ENCODE assay signal across 17 cellular contexts in genomic region chr1:8211251-8211619, GRCh38.
DNase-seq lines count a peak whose midpoint lies in the region; ATAC-seq and TF ChIP-seq lines count a peak whose summit lies in the region.
"Had no signal": no experiment of that assay in that cellular context is flagged by ENCODE, and none has a peak within 500 bp of the region (broad histone marks: within the 10 kb centered on the region; RNA-seq: fewer than 3 reads in every experiment).

No MANE protein-coding gene starts in this region.

- H3K27me3 ChIP-seq in AG04450 (ENCODE audit: control insufficient read depth, insufficient read depth, low read length) (no peaks in the 10 kb centered on the region), neutrophil (peaks cover 12% of the 10 kb centered on the region)
- H3K27me3 ChIP-seq: body of pancreas had no signal

- TF ChIP-seq CTCF in AG04450 (IDR thresholded peaks at IDR 0.05; ENCODE audit: low read depth, low read length), result no peak
- no peak for TF ChIP-seq CTCF in neutrophil (IDR thresholded peaks at IDR 0.05)
- TF ChIP-seq CTCF in endothelial cell (IDR thresholded peaks at IDR 0.05; ENCODE audit: unreplicated experiment), result no peak

- no peaks in the 10 kb centered on the region for H3K9me3 Mint-ChIP-seq in dendritic cell treated with granulocyte-macrophage colony-stimulating factor and Interleukin-4, amounts not matched to agents 40 ng/mL and 50 ng/mL, for 4 days
- no peaks in the 10 kb centered on the region for H3K9me3 Mint-ChIP-seq in activated CD8-positive, alpha-beta memory T cell treated with anti-CD3 and anti-CD28 coated beads, Interleukin-2, amount 10 ng/mL, durations not matched to agents 7 days and 5 days (ENCODE audit: low read depth)
- H3K9me3 Mint-ChIP-seq in endothelial cell (ENCODE audit: unreplicated experiment), result no peaks in the 10 kb centered on the region
- H3K9me3 Mint-ChIP-seq: activated naive CD4-positive, alpha-beta T cell treated with anti-CD3 and anti-CD28 coated beads, Interleukin-2, amount 50 U/mL, for 24 hours; CD8-positive, alpha-beta memory T cell had no signal

- H3K27ac ChIP-seq in AG04450 (ENCODE audit: low read depth, low read length) (peak overlapping the region; percentile 95), neutrophil (no peak overlapping the region)

- peaks cover 28 to 34% of the 10 kb centered on the region in 2 experiments for H3K4me1 ChIP-seq in neutrophil (ENCODE audit: control insufficient read depth in 1 of 2, insufficient read depth in 1 of 2, low read depth in 1 of 2, low read length in 1 of 2)
- H3K4me1 ChIP-seq: body of pancreas had no signal

- no peak for ATAC-seq in activated CD8-positive, alpha-beta memory T cell treated with anti-CD3 and anti-CD28 coated beads, Interleukin-2, amount 10 ng/mL, durations not matched to agents 7 days and 5 days
- ATAC-seq in HG03025 (IDR thresholded peaks at IDR 0.05; ENCODE audit: low FRiP score, unreplicated experiment), result no peak
- ATAC-seq: body of pancreas had no signal

- H3K9me3 ChIP-seq in AG04450 (ENCODE audit: control insufficient read depth, insufficient read depth, low read length) (no peaks in the 10 kb centered on the region; the same call in 1 of the 2 replicates), neutrophil (no peaks in the 10 kb centered on the region)
- H3K9me3 ChIP-seq: body of pancreas had no signal

- H3K36me3 Mint-ChIP-seq in dendritic cell treated with granulocyte-macrophage colony-stimulating factor and Interleukin-4, amounts not matched to agents 40 ng/mL and 50 ng/mL, for 4 days (ENCODE audit: low read depth), result no peaks in the 10 kb centered on the region
- H3K36me3 Mint-ChIP-seq in activated CD8-positive, alpha-beta memory T cell treated with anti-CD3 and anti-CD28 coated beads, Interleukin-2, amount 10 ng/mL, durations not matched to agents 7 days and 5 days, result peaks cover 1% of the 10 kb centered on the region
- peaks cover 4% of the 10 kb centered on the region for H3K36me3 Mint-ChIP-seq in endothelial cell (ENCODE audit: low read depth, unreplicated experiment)
- H3K36me3 Mint-ChIP-seq: activated naive CD4-positive, alpha-beta T cell treated with anti-CD3 and anti-CD28 coated beads, Interleukin-2, amount 50 U/mL, for 24 hours had no signal

- POLR2A ChIA-PET in AG04450 (lab: Yijun Ruan, JAX), result no interaction called here

- CTCF ChIA-PET in AG04450 (lab: Charles Lee), result interaction anchor here (0.8 to 1.3 kb wide), 2 partner anchors 9 to 196 kb away, joined by 3 to 6 read pairs; no protein-coding TSS in a partner anchor
- CTCF ChIA-PET in activated CD8-positive, alpha-beta memory T cell treated with anti-CD3 and anti-CD28 coated beads, Interleukin-2, amount 10 ng/mL, durations not matched to agents 7 days and 5 days (lab: Charles Lee), result interaction anchor here (0.6 kb wide), 1 partner anchor 12 kb away, joined by 3 read pairs; no protein-coding TSS in a partner anchor

- H3K4me3 ChIP-seq in AG04450 (ENCODE audit: low read depth, low read length) (no peak overlapping the region), neutrophil (ENCODE audit: low read depth in 1 of 2, low read length in 1 of 2) (peak overlapping the region; percentile 26 to 50)
- H3K4me3 ChIP-seq: body of pancreas had no signal

- no peak for DNase-seq in AG04450 (ENCODE audit: low read depth, low spot score)
- peak; percentile 51 for DNase-seq in MV-4-11 (lab: John Stamatoyannopoulos, UW)
- DNase-seq in activated CD8-positive, alpha-beta memory T cell treated with anti-CD3 and anti-CD28 coated beads, Interleukin-2, amount 10 ng/mL, durations not matched to agents 7 days and 5 days, result no peak
- no peak for DNase-seq in iPS-NIHi7 (ENCODE audit: extremely low spot score)
- DNase-seq in endothelial cell (ENCODE audit: low spot score), result no peak
- DNase-seq: activated CD4-positive, alpha-beta T cell treated with anti-CD3 and anti-CD28 coated beads for 1 hour; activated CD8-positive, alpha-beta memory T cell treated with anti-CD3 and anti-CD28 coated beads, Interleukin-2, amount 50 U/mL, for 48 hours; CD8-positive, alpha-beta memory T cell; glutamatergic neuron; NCI-H2081; NCI-H510A; stimulated activated naive CD4-positive, alpha-beta T cell had no signal

- peaks cover 36% of the 10 kb centered on the region for H3K27me3 Mint-ChIP-seq in dendritic cell treated with granulocyte-macrophage colony-stimulating factor and Interleukin-4, amounts not matched to agents 40 ng/mL and 50 ng/mL, for 4 days
- H3K27me3 Mint-ChIP-seq in activated CD8-positive, alpha-beta memory T cell treated with anti-CD3 and anti-CD28 coated beads, Interleukin-2, amount 10 ng/mL, durations not matched to agents 7 days and 5 days, result peaks cover 45% of the 10 kb centered on the region
- peaks cover 14% of the 10 kb centered on the region for H3K27me3 Mint-ChIP-seq in endothelial cell (ENCODE audit: unreplicated experiment)

- intact Hi-C loops in dendritic cell treated with granulocyte-macrophage colony-stimulating factor and Interleukin-4, amounts not matched to agents 40 ng/mL and 50 ng/mL, for 4 days (cut with micrococcal nuclease), result loop anchor here (5.0 kb wide), 1 partner anchor 179 kb away; no protein-coding TSS in a partner anchor

- peak overlapping the region; percentile 85 for H3K27ac Mint-ChIP-seq in dendritic cell treated with granulocyte-macrophage colony-stimulating factor and Interleukin-4, amounts not matched to agents 40 ng/mL and 50 ng/mL, for 4 days
- H3K27ac Mint-ChIP-seq in activated CD8-positive, alpha-beta memory T cell treated with anti-CD3 and anti-CD28 coated beads, Interleukin-2, amount 10 ng/mL, durations not matched to agents 7 days and 5 days, result no peak overlapping the region
- H3K27ac Mint-ChIP-seq in endothelial cell (ENCODE audit: unreplicated experiment), result no peak overlapping the region
- H3K27ac Mint-ChIP-seq: activated naive CD4-positive, alpha-beta T cell treated with anti-CD3 and anti-CD28 coated beads, Interleukin-2, amount 50 U/mL, for 24 hours had no signal

- H3K4me3 Mint-ChIP-seq in dendritic cell treated with granulocyte-macrophage colony-stimulating factor and Interleukin-4, amounts not matched to agents 40 ng/mL and 50 ng/mL, for 4 days, result peak overlapping the region; percentile 74
- no peak overlapping the region for H3K4me3 Mint-ChIP-seq in activated CD8-positive, alpha-beta memory T cell treated with anti-CD3 and anti-CD28 coated beads, Interleukin-2, amount 10 ng/mL, durations not matched to agents 7 days and 5 days
- H3K4me3 Mint-ChIP-seq in endothelial cell (ENCODE audit: unreplicated experiment), result no peak overlapping the region
- H3K4me3 Mint-ChIP-seq: activated naive CD4-positive, alpha-beta T cell treated with anti-CD3 and anti-CD28 coated beads, Interleukin-2, amount 50 U/mL, for 24 hours had no signal

- H3K4me1 Mint-ChIP-seq in dendritic cell treated with granulocyte-macrophage colony-stimulating factor and Interleukin-4, amounts not matched to agents 40 ng/mL and 50 ng/mL, for 4 days (ENCODE audit: low read depth), result peaks cover 46% of the 10 kb centered on the region
- peaks cover 16% of the 10 kb centered on the region for H3K4me1 Mint-ChIP-seq in activated CD8-positive, alpha-beta memory T cell treated with anti-CD3 and anti-CD28 coated beads, Interleukin-2, amount 10 ng/mL, durations not matched to agents 7 days and 5 days
- H3K4me1 Mint-ChIP-seq in endothelial cell (ENCODE audit: unreplicated experiment), result peaks cover 6% of the 10 kb centered on the region
- H3K4me1 Mint-ChIP-seq: activated naive CD4-positive, alpha-beta T cell treated with anti-CD3 and anti-CD28 coated beads, Interleukin-2, amount 50 U/mL, for 24 hours had no signal

- H3K36me3 ChIP-seq in neutrophil, result no peaks in the 10 kb centered on the region
